11 cellular contexts compared by ENCODE assay signal in genomic region chr12:24909667-24910066, GRCh38. TPM values are rescaled to one million over a fixed set of nuclear protein-coding genes. Genes with fewer than 3 reads are reported as not detected.
DNase-seq lines count a peak whose midpoint lies in the region; ATAC-seq and TF ChIP-seq lines count a peak whose summit lies in the region.
"Had no signal": no experiment of that assay in that cellular context is flagged by ENCODE, and none has a peak within 500 bp of the region (broad histone marks: within the 10 kb centered on the region; RNA-seq: fewer than 3 reads in every experiment).

No MANE protein-coding gene starts in this region.

- BruUV-seq in PC-9 (replicated peaks; lab: Mats Ljungman, UMichigan): no TSS peak

- H3K4me1 ChIP-seq in DND-41 (ENCODE audit: insufficient read depth, low read length): no peaks in the 10 kb centered on the region
- peaks cover 6% of the 10 kb centered on the region; the same call in 1 of the 2 replicates for H3K4me1 ChIP-seq in PC-9 (replicated peaks; ENCODE audit: insufficient read depth)
- H3K4me1 ChIP-seq in psoas muscle: no peaks in the 10 kb centered on the region

- H3K79me2 ChIP-seq in DND-41 (ENCODE audit: insufficient read depth, low read length): peaks cover 77% of the 10 kb centered on the region
- H3K79me2 ChIP-seq in PC-9 (ENCODE audit: low read depth): no peaks in the 10 kb centered on the region

- DNase-seq in DND-41: no peak
- no peak for DNase-seq in PC-9
- peak; percentile 74 for DNase-seq in fibroblast of gingiva (ENCODE audit: low read depth)
- DNase-seq in psoas muscle: peak in 1 of 2 donors; percentile 42
- no peak for DNase-seq in coronary artery (ENCODE audit: low spot score)
- DNase-seq in cortex of kidney (lab: John Stamatoyannopoulos, UW): no peak
- DNase-seq in posterior cingulate gyrus: no peak
- no peak for DNase-seq in NCI-H187 treated with DMSO at 0.1 percent for 48 hours (lab: John Stamatoyannopoulos, UW)
- DNase-seq: activated CD4-positive, CD25-positive, alpha-beta regulatory T cell; natural killer cell; NCI-H1694 had no signal

- H3K4me2 ChIP-seq in DND-41 (ENCODE audit: insufficient read depth, low read length) (no peak overlapping the region), PC-9 (no peak overlapping the region)

- no peaks in the 10 kb centered on the region for H3F3A ChIP-seq in PC-9 (ENCODE audit: insufficient read depth, low read depth)

- CTCF ChIA-PET in PC-9 (lab: Charles Lee): interaction anchor here (0.6 kb wide), 1 partner anchor 38 kb away, joined by 4 read pairs; no protein-coding TSS in a partner anchor

- H3K36me3 ChIP-seq in DND-41 (ENCODE audit: insufficient read depth, low read length) (peaks cover 7% of the 10 kb centered on the region; the same call in 1 of the 2 replicates), PC-9 (ENCODE audit: low read depth) (no peaks in the 10 kb centered on the region), psoas muscle (ENCODE audit: insufficient read depth in 1 of 2, low read depth in 1 of 2) (no peaks in the 10 kb centered on the region)

- no peak overlapping the region for H3K9ac ChIP-seq in DND-41 (ENCODE audit: low read depth, low read length)

- no peak overlapping the region for H2AFZ ChIP-seq in DND-41 (ENCODE audit: low read depth, low read length)
- H2AFZ ChIP-seq in PC-9: no peak overlapping the region

- H3K4me3 ChIP-seq in DND-41 (ENCODE audit: low read depth in 1 of 2, low read length in 2 of 2) (no peak overlapping the region), PC-9 (no peak overlapping the region), psoas muscle (no peak overlapping the region), coronary artery (no peak overlapping the region)

- POLR2A ChIA-PET in PC-9 (lab: Charles Lee; ENCODE audit: unreplicated experiment): no interaction called here

- H3K9me3 ChIP-seq in DND-41 (ENCODE audit: insufficient read depth, low read length, severe bottlenecking): no peaks in the 10 kb centered on the region
- H3K9me3 ChIP-seq in PC-9 (ENCODE audit: insufficient read depth, low read depth): no peaks in the 10 kb centered on the region
- H3K9me3 ChIP-seq in psoas muscle: no peaks in the 10 kb centered on the region

- ATAC-seq in DND-41 (ENCODE audit: insufficient read depth, low read depth): peak; percentile 27; the same call in 1 of the 3 replicates
- ATAC-seq in psoas muscle: peak in 3 of 4 donors; percentile 43 to 54 (median 50)

- H3K27ac ChIP-seq in DND-41 (ENCODE audit: low read length) (0 out of 2 replicates have a peak overlapping the region, but pooled peaks have one; percentile 5), PC-9 (peak overlapping the region; percentile 32; the same call in 1 of the 2 replicates), psoas muscle (no peak overlapping the region), coronary artery (peak overlapping the region in 1 of 2 donors; percentile 35)

- intact Hi-C loops in PC-9 (cut with micrococcal nuclease; ENCODE audit: unreplicated experiment) (no loop called here), psoas muscle (cut with DNase I) (no loop called here), posterior cingulate gyrus (cut with DNase I) (no loop called here)

- peaks cover 9% of the 10 kb centered on the region; the same call in 1 of the 2 replicates for H4K20me1 ChIP-seq in DND-41 (ENCODE audit: insufficient read depth, low read length)
- no peaks in the 10 kb centered on the region for H4K20me1 ChIP-seq in PC-9 (ENCODE audit: insufficient read depth)

- H3K27me3 ChIP-seq in DND-41 (ENCODE audit: insufficient read depth, low read length, poor library complexity) (no peaks in the 10 kb centered on the region), PC-9 (ENCODE audit: insufficient read depth, low read depth) (no peaks in the 10 kb centered on the region), psoas muscle (ENCODE audit: insufficient read depth in 3 of 3, low read length in 2 of 3) (no peaks in the 10 kb centered on the region)

- 53 to 70% (median 58%) methylated on average over 3 of the region's 3 CpGs for WGBS in psoas muscle, 3 donors

- TF ChIP-seq CTCF in DND-41 (IDR thresholded peaks at IDR 0.05; ENCODE audit: borderline replicate concordance, extremely low read depth, low read length, poor library complexity, severe bottlenecking): no peak
- TF ChIP-seq CTCF in PC-9 (conservative IDR thresholded peaks at IDR 0.05): no peak
- no peak for TF ChIP-seq CTCF in psoas muscle (IDR thresholded peaks at IDR 0.05)
- TF ChIP-seq CTCF in coronary artery (IDR thresholded peaks at IDR 0.05): no peak

- H3K9me2 ChIP-seq in PC-9 (ENCODE audit: insufficient read depth): no peaks in the 10 kb centered on the region

RNA-seq across cellular contexts. Expression of gene BCAT1, which starts 39.2 kb away (rescaled TPM):
- total RNA-seq in PC-9 (2021) (75.4 and 78.6 TPM in 2 replicates), psoas muscle (1 to 10 TPM; 2.7 to 3.8 (median 3.3) TPM)
- polyA plus RNA-seq in psoas muscle: 1 to 10 TPM in 1 of 3 donors, under 1 TPM in 2; 0.30 to 1.2 (median 0.32) TPM

Comparison
In these comparisons a context has a peak if more than half of its experiments do, and no peak if none do; other contexts are left out.
1. RNA of gene BCAT1, which starts 39.2 kb away (total RNA-seq): 75.4 to 78.6 TPM in PC-9; 2.7 to 3.8 TPM in psoas muscle; every median in the first group is over 10 times any median in the second.